ENCODE assay signal across 21 cellular contexts in the genomic region with DNA sequence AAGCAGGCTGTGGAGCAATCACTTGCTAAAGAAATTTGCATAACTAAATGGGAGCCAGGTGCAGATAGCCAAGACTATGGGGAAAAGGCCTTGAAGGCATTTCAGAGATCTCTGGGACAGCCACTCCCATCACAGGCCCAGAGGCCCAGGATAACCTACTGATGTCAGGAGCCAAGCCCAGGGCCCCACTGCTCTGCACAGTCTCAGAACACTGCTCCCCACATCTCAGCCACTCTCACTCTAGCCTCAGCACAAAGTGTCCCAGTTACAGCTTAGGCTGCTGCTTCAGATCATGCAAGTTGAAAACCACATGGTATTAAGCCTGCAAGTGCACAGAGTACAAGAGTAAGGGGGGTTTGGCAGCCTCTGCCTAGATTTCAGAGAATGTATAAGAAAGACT.
"Had no signal": no experiment of that assay in that cellular context is flagged by ENCODE, and none has a peak within 500 bp of the region (broad histone marks: within the 10 kb centered on the region; RNA-seq: fewer than 3 reads in every experiment).

No MANE protein-coding gene starts in this region.

- H2AFZ ChIP-seq: parathyroid adenoma had no signal

- H3K27ac ChIP-seq: dorsolateral prefrontal cortex, parathyroid adenoma, prostate gland, upper lobe of right lung, vagina had no signal

- DNase-seq: cortex of kidney; dorsolateral prefrontal cortex; effector CD8-positive, alpha-beta T cell; foreskin melanocyte; heart right ventricle; hypothalamus; kidney glomerular epithelial cell; mesendoderm; naive B cell; stimulated activated CD4-positive, alpha-beta T cell treated with anti-CD3 and anti-CD28 coated beads, Interleukin-12 subunit alpha, Interleukin-12 subunit beta, amount 100 ng/mL, for 4 hours; stimulated activated CD4-positive, alpha-beta T cell treated with anti-CD3 and anti-CD28 coated beads, Interleukin-2, amount 100 ng/mL, for 48 hours; stimulated activated naive CD8-positive, alpha-beta T cell treated with anti-CD3 and anti-CD28 coated beads, Interleukin-15, Interleukin-2, amounts not matched to agents 100 U/mL and 50 U/mL, for 24 hours; upper lobe of right lung had no signal

- H3K4me1 ChIP-seq: parathyroid adenoma, upper lobe of right lung had no signal

- H3K9me3 ChIP-seq: prostate gland, upper lobe of right lung, vagina had no signal

- H3K36me3 ChIP-seq: heart right ventricle, prostate gland, tibial nerve, upper lobe of right lung, vagina had no signal

- FAIRE-seq: islet of Langerhans had no signal

- H3K9ac ChIP-seq: parathyroid adenoma had no signal

- H3K4me3 ChIP-seq: dorsolateral prefrontal cortex, heart right ventricle, lung, prostate gland, skin epidermis, tibial nerve, upper lobe of right lung, vagina had no signal

- H3K79me2 ChIP-seq: parathyroid adenoma had no signal

- ATAC-seq: left lobe of liver; stimulated activated naive CD8-positive, alpha-beta T cell treated with anti-CD3 and anti-CD28 coated beads, Interleukin-15, Interleukin-2, amounts not matched to agents 100 U/mL and 50 U/mL, for 24 hours; upper lobe of right lung had no signal

- H3K27me3 ChIP-seq: dorsolateral prefrontal cortex, heart right ventricle, tibial nerve, upper lobe of right lung, vagina had no signal
